In genomic region chr10:122379041-122379440, GRCh38 we compare ENCODE assay signal across 17 cellular contexts.
"Had no signal": no experiment of that assay in that cellular context is flagged by ENCODE, and none has a peak within 500 bp of the region (broad histone marks: within the 10 kb centered on the region; RNA-seq: fewer than 3 reads in every experiment).

No MANE protein-coding gene starts in this region.

- H3K27me3 ChIP-seq: suprapubic skin, transverse colon, uterus had no signal

- H3K36me3 ChIP-seq: lower lobe of right lung, suprapubic skin, transverse colon, uterus had no signal

- H3K27me3 Mint-ChIP-seq: effector memory CD8-positive, alpha-beta T cell; stimulated activated naive CD8-positive, alpha-beta T cell treated with anti-CD3 and anti-CD28 coated beads, Interleukin-15, amount 100 ng/mL, for 72 hours had no signal

- DNase-seq: activated CD4-positive, alpha-beta T cell treated with anti-CD3 and anti-CD28 coated beads, Interleukin-2, amount 50 U/mL, for 1 hour; activated CD4-positive, CD25-positive, alpha-beta regulatory T cell; activated CD8-positive, alpha-beta memory T cell treated with anti-CD3 and anti-CD28 coated beads, Interleukin-2, amount 50 U/mL, for 48 hours; dermis blood vessel endothelial cell; effector memory CD8-positive, alpha-beta T cell; left colon; lower lobe of right lung; stimulated activated CD4-positive, alpha-beta T cell treated with anti-CD3 and anti-CD28 coated beads, Interleukin-4, amount 100 ng/mL, for 1 hour; stimulated activated naive CD8-positive, alpha-beta T cell treated with anti-CD3 and anti-CD28 coated beads, Interleukin-15, amount 100 ng/mL, for 72 hours; T1000; transverse colon; uterus had no signal

- H3K27ac ChIP-seq: lower lobe of right lung, SK-N-MC, suprapubic skin, transverse colon, uterus had no signal

- H3K27ac Mint-ChIP-seq: effector memory CD8-positive, alpha-beta T cell; mesothelial cell of epicardium; stimulated activated naive CD8-positive, alpha-beta T cell treated with anti-CD3 and anti-CD28 coated beads, Interleukin-15, amount 100 ng/mL, for 72 hours had no signal

- H3K4me1 ChIP-seq: uterus had no signal

- H3K9me3 ChIP-seq: lower lobe of right lung, suprapubic skin, transverse colon, uterus had no signal

- H3K4me3 ChIP-seq: lower lobe of right lung, SK-N-MC, smooth muscle cell, suprapubic skin, transverse colon, uterus had no signal

- ATAC-seq: effector memory CD8-positive, alpha-beta T cell; left colon; lower lobe of right lung; sciatic nerve; stimulated activated naive CD8-positive, alpha-beta T cell treated with anti-CD3 and anti-CD28 coated beads, Interleukin-15, amount 100 ng/mL, for 72 hours had no signal

- H3K4me3 Mint-ChIP-seq: effector memory CD8-positive, alpha-beta T cell; mesothelial cell of epicardium had no signal
